In genomic region chr5:69414885-69415583, GRCh38 we compare ENCODE assay signal across 8 cellular contexts. TPM values are rescaled to one million over a fixed set of nuclear protein-coding genes. Genes with fewer than 3 reads are reported as not detected.
DNase-seq lines count a peak whose midpoint lies in the region; ATAC-seq, FAIRE-seq and TF ChIP-seq lines count a peak whose summit lies in the region.

A gene with protein sequence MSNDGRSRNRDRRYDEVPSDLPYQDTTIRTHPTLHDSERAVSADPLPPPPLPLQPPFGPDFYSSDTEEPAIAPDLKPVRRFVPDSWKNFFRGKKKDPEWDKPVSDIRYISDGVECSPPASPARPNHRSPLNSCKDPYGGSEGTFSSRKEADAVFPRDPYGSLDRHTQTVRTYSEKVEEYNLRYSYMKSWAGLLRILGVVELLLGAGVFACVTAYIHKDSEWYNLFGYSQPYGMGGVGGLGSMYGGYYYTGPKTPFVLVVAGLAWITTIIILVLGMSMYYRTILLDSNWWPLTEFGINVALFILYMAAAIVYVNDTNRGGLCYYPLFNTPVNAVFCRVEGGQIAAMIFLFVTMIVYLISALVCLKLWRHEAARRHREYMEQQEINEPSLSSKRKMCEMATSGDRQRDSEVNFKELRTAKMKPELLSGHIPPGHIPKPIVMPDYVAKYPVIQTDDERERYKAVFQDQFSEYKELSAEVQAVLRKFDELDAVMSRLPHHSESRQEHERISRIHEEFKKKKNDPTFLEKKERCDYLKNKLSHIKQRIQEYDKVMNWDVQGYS (plus strand): TSS chr5:69415116. CDS start chr5:69419386, 4,270 bp downstream.

- FAIRE-seq in endothelial cell of umbilical vein (lab: Jason Lieb, UNC), result peak; percentile 70

- H3K9ac ChIP-seq in endothelial cell of umbilical vein (replicated peaks; ENCODE audit: extremely low read depth, insufficient read depth, low read length), result peak within 1 kb of the TSS; percentile 63

- dilution Hi-C loops in endothelial cell of umbilical vein (cut with MboI; ENCODE audit: extremely low pct_ligation_motif_present, low sequenced_read_pairs), result no loop called here

- H3K4me3 ChIP-seq in CD8-positive, alpha-beta T cell (ENCODE audit: low read depth, low read length), result peak within 1 kb of the TSS; percentile 53
- H3K4me3 ChIP-seq in endothelial cell of umbilical vein (replicated peaks in 1 of 3; ENCODE audit: insufficient read depth in 1 of 3, low read depth in 1 of 3, low read length in 3 of 3), result peak within 1 kb of the TSS; percentile 43 to 74 (median 64)

- H3K4me3 Mint-ChIP-seq in CD8-positive, alpha-beta T cell, result peak within 1 kb of the TSS; percentile 71
- H3K4me3 Mint-ChIP-seq in activated CD8-positive, alpha-beta memory T cell treated with anti-CD3 and anti-CD28 coated beads, Interleukin-2, amount 10 ng/mL, durations not matched to agents 7 days and 5 days, result peak within 1 kb of the TSS; percentile 50

- no peaks in the 10 kb centered on the region for H4K20me1 ChIP-seq in endothelial cell of umbilical vein (replicated peaks; ENCODE audit: control insufficient read depth, extremely low read depth, insufficient read depth, low read length)

- no TSS peak for BruUV-seq in endothelial cell of umbilical vein (replicated peaks; lab: Mats Ljungman, UMichigan)

- no peaks in the 10 kb centered on the region for H3K27me3 ChIP-seq in CD8-positive, alpha-beta T cell (ENCODE audit: insufficient read depth, low read length)
- no peaks in the 10 kb centered on the region for H3K27me3 ChIP-seq in endothelial cell of umbilical vein (ENCODE audit: control insufficient read depth in 2 of 2, insufficient read depth in 2 of 2, low read length in 2 of 2)

- no peak within 1 kb of the TSS for H3K27ac Mint-ChIP-seq in CD8-positive, alpha-beta T cell
- no peak within 1 kb of the TSS for H3K27ac Mint-ChIP-seq in activated CD8-positive, alpha-beta memory T cell treated with anti-CD3 and anti-CD28 coated beads, Interleukin-2, amount 10 ng/mL, durations not matched to agents 7 days and 5 days

- peak; percentile 81 for ATAC-seq in CD8-positive, alpha-beta T cell
- ATAC-seq in activated CD8-positive, alpha-beta memory T cell treated with anti-CD3 and anti-CD28 coated beads, Interleukin-2, amount 10 ng/mL, durations not matched to agents 7 days and 5 days, result peak; percentile 74

- no peak within 1 kb of the TSS for H3K27ac ChIP-seq in CD8-positive, alpha-beta T cell (ENCODE audit: low read depth, low read length)
- H3K27ac ChIP-seq in endothelial cell of umbilical vein (ENCODE audit: insufficient read depth, low read depth, low read length), result no peak within 1 kb of the TSS

- no peak for TF ChIP-seq CTCF in CD8-positive, alpha-beta T cell (IDR thresholded peaks at IDR 0.05)
- no peak for TF ChIP-seq CTCF in GM20000 (IDR thresholded peaks at IDR 0.05; ENCODE audit: extremely low read depth, missing control alignments)
- TF ChIP-seq CTCF in endothelial cell of umbilical vein (IDR thresholded peaks at IDR 0.05; ENCODE audit: extremely low read depth in 1 of 2, insufficient read depth in 1 of 2, low read depth in 1 of 2, low read length in 2 of 2), result peak; percentile 26 to 67

- no peaks in the 10 kb centered on the region for H3K9me3 Mint-ChIP-seq in CD8-positive, alpha-beta T cell
- no peaks in the 10 kb centered on the region for H3K9me3 Mint-ChIP-seq in activated CD8-positive, alpha-beta memory T cell treated with anti-CD3 and anti-CD28 coated beads, Interleukin-2, amount 10 ng/mL, durations not matched to agents 7 days and 5 days (ENCODE audit: low read depth)

- H3K4me1 ChIP-seq in CD8-positive, alpha-beta T cell (ENCODE audit: insufficient read depth, low read length), result peaks cover 4% of the 10 kb centered on the region
- peaks cover 5% of the 10 kb centered on the region for H3K4me1 ChIP-seq in endothelial cell of umbilical vein (ENCODE audit: control insufficient read depth, extremely low read depth, insufficient read depth, low read length)

- H3K4me1 Mint-ChIP-seq in CD8-positive, alpha-beta T cell (ENCODE audit: low read depth), result peaks cover 6% of the 10 kb centered on the region
- H3K4me1 Mint-ChIP-seq in activated CD8-positive, alpha-beta memory T cell treated with anti-CD3 and anti-CD28 coated beads, Interleukin-2, amount 10 ng/mL, durations not matched to agents 7 days and 5 days, result peaks cover 4% of the 10 kb centered on the region

- no peaks in the 10 kb centered on the region for H3K9me1 ChIP-seq in endothelial cell of umbilical vein (replicated peaks; ENCODE audit: control insufficient read depth, extremely low read depth, insufficient read depth, low read length)

- no peak for TF ChIP-seq POLR2A in endothelial cell of umbilical vein (IDR thresholded peaks at IDR 0.05; ENCODE audit: low read depth, low read length)

- DNase-seq in CD8-positive, alpha-beta T cell, result peak; percentile 2 to 56 (median 37)
- DNase-seq in GM20000 (ENCODE audit: low spot score) (peak; percentile 80), NCI-H1930 (lab: John Stamatoyannopoulos, UW) (peak; percentile 54 to 67), endothelial cell of umbilical vein (ENCODE audit: low read depth, low spot score) (peak; percentile 63), mesenteric fat pad (ENCODE audit: low spot score) (peak; percentile 93), GM19238 (ENCODE audit: insufficient read length, low spot score) (no peak)
- DNase-seq in activated CD8-positive, alpha-beta memory T cell treated with anti-CD3 and anti-CD28 coated beads, Interleukin-2, amount 10 ng/mL, durations not matched to agents 7 days and 5 days, result no peak
- peak; percentile 10 to 27 for DNase-seq in stimulated activated CD8-positive, alpha-beta memory T cell treated with anti-CD3 and anti-CD28 coated beads, Interleukin-2, amount 100 ng/mL, for 48 hours (ENCODE audit: low read depth in 2 of 2)

- H2AFZ ChIP-seq in endothelial cell of umbilical vein (ENCODE audit: low read depth, low read length), result peak within 1 kb of the TSS; percentile 82

- CTCF ChIA-PET in CD8-positive, alpha-beta T cell (lab: Charles Lee), result interaction anchor here (1.2 kb wide), 1 partner anchor 321 kb away, joined by 4 read pairs; the partner anchor contains the start of gene SLC30A5
- CTCF ChIA-PET in activated CD8-positive, alpha-beta memory T cell treated with anti-CD3 and anti-CD28 coated beads, Interleukin-2, amount 10 ng/mL, durations not matched to agents 7 days and 5 days (lab: Charles Lee), result no interaction called here
- CTCF ChIA-PET in endothelial cell of umbilical vein (lab: Charles Lee), result interaction anchor here (0.7 to 1.2 kb wide), 4 partner anchors 12 to 106 kb away, joined by 3 to 7 read pairs (median 4); no protein-coding TSS in a partner anchor

- intact Hi-C loops in CD8-positive, alpha-beta T cell (cut with DNase I, micrococcal nuclease), result no loop called here
- intact Hi-C loops in endothelial cell of umbilical vein (cut with micrococcal nuclease), result loop anchor here (2.0 to 10.0 kb wide), 2 partner anchors 78 to 250 kb away; partner anchors contain the start of genes CCNB1 and OCLN

- H3K4me2 ChIP-seq in endothelial cell of umbilical vein (ENCODE audit: insufficient read depth, low read length), result peak within 1 kb of the TSS; percentile 77

- no peaks in the 10 kb centered on the region for H3K79me2 ChIP-seq in endothelial cell of umbilical vein (ENCODE audit: control insufficient read depth, insufficient read depth, low read length)

- H3K9me3 ChIP-seq in CD8-positive, alpha-beta T cell (ENCODE audit: low read length), result no peaks in the 10 kb centered on the region
- H3K9me3 ChIP-seq in endothelial cell of umbilical vein (replicated peaks; ENCODE audit: control insufficient read depth, insufficient read depth, low read length), result no peaks in the 10 kb centered on the region

- H3K27me3 Mint-ChIP-seq in CD8-positive, alpha-beta T cell (ENCODE audit: low read depth), result no peaks in the 10 kb centered on the region
- H3K27me3 Mint-ChIP-seq in activated CD8-positive, alpha-beta memory T cell treated with anti-CD3 and anti-CD28 coated beads, Interleukin-2, amount 10 ng/mL, durations not matched to agents 7 days and 5 days, result no peaks in the 10 kb centered on the region

- H3K36me3 ChIP-seq in CD8-positive, alpha-beta T cell (ENCODE audit: insufficient read depth, low read length), result no peaks in the 10 kb centered on the region
- H3K36me3 ChIP-seq in endothelial cell of umbilical vein (ENCODE audit: control insufficient read depth in 2 of 2, extremely low read depth in 1 of 2, insufficient read depth in 2 of 2, low read length in 2 of 2), result peaks cover 5% of the 10 kb centered on the region in 2 experiments

- POLR2A ChIA-PET in CD8-positive, alpha-beta T cell (lab: Charles Lee), result no interaction called here
- POLR2A ChIA-PET in endothelial cell of umbilical vein (lab: Charles Lee), result no interaction called here

- peaks cover 28% of the 10 kb centered on the region for H3K36me3 Mint-ChIP-seq in CD8-positive, alpha-beta T cell
- H3K36me3 Mint-ChIP-seq in activated CD8-positive, alpha-beta memory T cell treated with anti-CD3 and anti-CD28 coated beads, Interleukin-2, amount 10 ng/mL, durations not matched to agents 7 days and 5 days, result peaks cover 18% of the 10 kb centered on the region

TF ChIP-seq in endothelial cell of umbilical vein, 7 proteins besides CTCF, POLR2A, EP300 and RAD21:
- TF ChIP-seq MAX (IDR thresholded peaks at IDR 0.05; ENCODE audit: insufficient read depth, insufficient read length) (peak; percentile 2), POLR2AphosphoS5 (IDR thresholded peaks at IDR 0.05; ENCODE audit: insufficient read depth, low read depth, low read length) (peak; percentile 16), EZH2 (IDR thresholded peaks at IDR 0.05; ENCODE audit: borderline replicate concordance, low read depth, low read length, severe bottlenecking) (no peak)

RNA-seq across cellular contexts. Expression of the gene that starts here (rescaled TPM):
- total RNA-seq in CD8-positive, alpha-beta T cell, result under 1 TPM; 0.16 to 0.22 TPM
- under 1 TPM; 0.18 to 0.26 TPM for total RNA-seq in activated CD8-positive, alpha-beta memory T cell treated with anti-CD3 and anti-CD28 coated beads, Interleukin-2, amount 10 ng/mL, durations not matched to agents 7 days and 5 days
- 6.7 and 7.1 TPM in 2 replicates for total RNA-seq in endothelial cell of umbilical vein
- polyA plus RNA-seq in endothelial cell of umbilical vein, result 5.3 and 5.7 TPM in 2 replicates
- 3.2 and 3.6 TPM in 2 replicates for polyA plus RNA-seq in endothelial cell of umbilical vein (2011; cell fraction: cytosol; rRNA removed)
- 1.8 and 2.2 TPM in 2 replicates for polyA plus RNA-seq in endothelial cell of umbilical vein (2011; cell fraction: nucleus; rRNA removed)
- polyA plus RNA-seq in endothelial cell of umbilical vein (2012), result 1.4 and 2.1 TPM in 2 replicates
- polyA minus RNA-seq in endothelial cell of umbilical vein, result 16.1 and 20.0 TPM in 2 replicates
- polyA minus RNA-seq in endothelial cell of umbilical vein (2011; cell fraction: cytosol; rRNA and poly(A)+ RNA removed), result 13.5 TPM
- 3.7 and 3.8 TPM in 2 replicates for polyA minus RNA-seq in endothelial cell of umbilical vein (2011; cell fraction: nucleus; rRNA and poly(A)+ RNA removed)
- total RNA-seq in mesenteric fat pad, result 0.58 TPM

Comparison
In these comparisons a context has a peak if more than half of its experiments do, and no peak if none do; other contexts are left out.
1. Peak in DNase-seq, ATAC-seq and H3K4me3 ChIP-seq in CD8-positive, alpha-beta T cell; RNA of the gene not detected or under 1 TPM.
2. Peak in ATAC-seq in activated CD8-positive, alpha-beta memory T cell treated with anti-CD3 and anti-CD28 coated beads, Interleukin-2, amount 10 ng/mL, durations not matched to agents 7 days and 5 days; RNA of the gene not detected or under 1 TPM.
3. Peak in DNase-seq in mesenteric fat pad; RNA of the gene not detected or under 1 TPM.
4. DNase-seq: peak in GM20000 (single experiment), NCI-H1930 (2 of 2), endothelial cell of umbilical vein (single experiment) and stimulated activated CD8-positive, alpha-beta memory T cell treated with anti-CD3 and anti-CD28 coated beads, Interleukin-2, amount 100 ng/mL, for 48 hours (2 of 2); none in activated CD8-positive, alpha-beta memory T cell treated with anti-CD3 and anti-CD28 coated beads, Interleukin-2, amount 10 ng/mL, durations not matched to agents 7 days and 5 days (single experiment) and GM19238 (single experiment).
5. CTCF ChIP-seq: peak in endothelial cell of umbilical vein (2 of 2); none in CD8-positive, alpha-beta T cell (single experiment) and GM20000 (single experiment).